ENCODE assay signal across 8 cellular contexts in genomic region chr2:96485751-96486643, GRCh38. TPM values are rescaled to one million over a fixed set of nuclear protein-coding genes. Genes with fewer than 3 reads are reported as not detected.
A peak's percentile ranks its signal among the peaks of the same experiment; 100 is the strongest.
DNase-seq lines count a peak whose midpoint lies in the region; TF ChIP-seq lines count a peak whose summit lies in the region.

No MANE protein-coding gene starts in this region.

- DNase-seq in GM12864 (ENCODE audit: low read depth): peak; percentile 89
- peak; percentile 22 for DNase-seq in HFF-Myc (ENCODE audit: extremely low read depth, low read depth)
- DNase-seq in NCI-H146 treated with DMSO at 0.1 percent for 48 hours (lab: John Stamatoyannopoulos, UW; ENCODE audit: unreplicated experiment): peak; percentile 24
- peak; percentile 93 for DNase-seq in activated CD4-positive, alpha-beta memory T cell treated with anti-CD3 and anti-CD28 coated beads for 36 hours
- DNase-seq in effector CD4-positive, alpha-beta T cell: peak; percentile 58
- DNase-seq in midbrain (lab: John Stamatoyannopoulos, UW): peak; percentile 33
- peak; percentile 56 to 66 for DNase-seq in stimulated activated CD8-positive, alpha-beta memory T cell treated with anti-CD3 and anti-CD28 coated beads, Interleukin-2, amount 100 ng/mL, for 1 hour (ENCODE audit: low read depth in 2 of 2)
- no peak for DNase-seq in cortex of kidney (lab: John Stamatoyannopoulos, UW)

- H3K27me3 Mint-ChIP-seq in activated CD4-positive, alpha-beta memory T cell treated with anti-CD3 and anti-CD28 coated beads for 36 hours: no peaks in the 10 kb centered on the region

- peaks cover 4% of the 10 kb centered on the region for H3K9me3 Mint-ChIP-seq in activated CD4-positive, alpha-beta memory T cell treated with anti-CD3 and anti-CD28 coated beads for 36 hours

- H3K4me3 Mint-ChIP-seq in activated CD4-positive, alpha-beta memory T cell treated with anti-CD3 and anti-CD28 coated beads for 36 hours: peak overlapping the region; percentile 95

- intact Hi-C loops in activated CD4-positive, alpha-beta memory T cell treated with anti-CD3 and anti-CD28 coated beads for 36 hours (cut with micrococcal nuclease): loop anchor here (1.0 to 5.0 kb wide), 8 partner anchors 15 to 219 kb away; partner anchors contain the start of genes ARID5A and CIAO1

- TF ChIP-seq CTCF in GM12864 (IDR thresholded peaks at IDR 0.05; ENCODE audit: low read depth, low read length, missing control alignments) (no peak), HFF-Myc (IDR thresholded peaks at IDR 0.05; ENCODE audit: low read depth, low read length, missing control alignments) (no peak)

- peak overlapping the region; percentile 99 for H3K27ac Mint-ChIP-seq in activated CD4-positive, alpha-beta memory T cell treated with anti-CD3 and anti-CD28 coated beads for 36 hours

- H3K4me3 ChIP-seq in GM12864 (ENCODE audit: low read depth, low read length): peak overlapping the region; percentile 75
- peak overlapping the region; percentile 24 for H3K4me3 ChIP-seq in HFF-Myc (replicated peaks; ENCODE audit: low read depth, low read length)

- CTCF ChIA-PET in activated CD4-positive, alpha-beta memory T cell treated with anti-CD3 and anti-CD28 coated beads for 36 hours (lab: Charles Lee): interaction anchor here (1.1 kb wide), 1 partner anchor 26 kb away, joined by 3 read pairs; no protein-coding TSS in a partner anchor

- POLR2A ChIA-PET in activated CD4-positive, alpha-beta memory T cell treated with anti-CD3 and anti-CD28 coated beads for 36 hours (lab: Charles Lee): interaction anchor here (0.6 to 1.9 kb wide), 5 partner anchors 9 to 52 kb away, joined by 3 to 7 read pairs (median 4); no protein-coding TSS in a partner anchor

- peaks cover 9% of the 10 kb centered on the region for H3K36me3 Mint-ChIP-seq in activated CD4-positive, alpha-beta memory T cell treated with anti-CD3 and anti-CD28 coated beads for 36 hours

- peaks cover 47% of the 10 kb centered on the region for H3K4me1 Mint-ChIP-seq in activated CD4-positive, alpha-beta memory T cell treated with anti-CD3 and anti-CD28 coated beads for 36 hours (ENCODE audit: low read depth)

RNA-seq across cellular contexts. Expression of gene NEURL3, which starts 19.2 kb away (rescaled TPM):
- total RNA-seq in activated CD4-positive, alpha-beta memory T cell treated with anti-CD3 and anti-CD28 coated beads for 36 hours: 1 to 10 TPM in 1 of 2 experiments, under 1 TPM in 1; 0.87 to 1.1 TPM

RNA-seq across cellular contexts. Expression of gene ARID5A, which starts 50.6 kb away (rescaled TPM):
- total RNA-seq in activated CD4-positive, alpha-beta memory T cell treated with anti-CD3 and anti-CD28 coated beads for 36 hours: 100 to 1,000 TPM; 260 to 266 TPM
